23 cellular contexts compared by ENCODE assay signal in genomic region chr11:35324183-35324582, GRCh38.
"Had no signal": no experiment of that assay in that cellular context is flagged by ENCODE, and none has a peak within 500 bp of the region (broad histone marks: within the 10 kb centered on the region; RNA-seq: fewer than 3 reads in every experiment).

No MANE protein-coding gene starts in this region.

- DNase-seq: IMR-90, Karpas-422, KG1, MG63, NCI-H1092, NCI-H1105 treated with DMSO at 0.1 percent for 48 hours, NCI-H1417 treated with DMSO at 0.1 percent for 48 hours, NCI-H146, NCI-H1694 treated with DMSO at 0.1 percent for 48 hours, NCI-H1930, NCI-H2081, NCI-H2107, NCI-H2227 treated with DMSO at 0.1 percent for 48 hours, NCI-H510A, NCI-H524 treated with DMSO at 0.1 percent for 48 hours, NCI-H69, NCI-H774, SHP77, SK-N-SH, SW 1271 had no signal

- H3K9me3 ChIP-seq: MG63, SK-N-SH had no signal

- H3K36me3 ChIP-seq: MG63 had no signal

- H3K27ac ChIP-seq: RWPE1 had no signal

- H3K4me3 ChIP-seq: MG63 had no signal

- ATAC-seq: HepG2, Panc1 had no signal

- H3K27me3 ChIP-seq: MG63 had no signal

- H3K9ac ChIP-seq: SK-N-SH had no signal

- H3K4me2 ChIP-seq: SK-N-SH had no signal
